In the genomic region with DNA sequence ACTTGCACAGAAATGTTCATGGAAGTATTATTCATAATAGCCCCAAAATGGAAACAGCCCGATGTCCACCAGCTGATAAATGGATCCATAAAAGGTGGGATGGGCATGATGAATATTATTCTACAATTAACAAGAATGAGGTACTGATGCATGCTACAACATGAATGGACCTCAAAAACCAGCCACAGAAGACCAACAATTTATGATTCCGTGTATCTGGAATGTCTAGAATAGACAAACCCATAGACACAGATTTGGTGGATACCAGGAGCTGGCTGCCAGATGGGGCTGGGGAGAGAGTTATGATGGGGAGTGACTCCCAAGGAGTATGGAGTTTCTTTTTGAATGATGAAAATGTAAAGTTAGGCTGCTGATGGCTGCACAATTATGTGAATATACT, we compare ENCODE assay signal across 15 cellular contexts. TPM values are rescaled to one million over a fixed set of nuclear protein-coding genes. Genes with fewer than 3 reads are reported as not detected.
DNase-seq lines count a peak whose midpoint lies in the region; ATAC-seq and TF ChIP-seq lines count a peak whose summit lies in the region.
"Had no signal": no experiment of that assay in that cellular context is flagged by ENCODE, and none has a peak within 500 bp of the region (broad histone marks: within the 10 kb centered on the region; RNA-seq: fewer than 3 reads in every experiment).

No MANE protein-coding gene starts in this region.

- 36% methylated on average over 2 of the region's 2 CpGs for WGBS in SK-N-SH (ENCODE audit: low lambda C conversion rate)
- WGBS in adrenal gland, 4 donors = 66 to 81% (median 69%) methylated on average over 2 of the region's 2 CpGs
- 74 to 84% (median 76%) methylated on average over 2 of the region's 2 CpGs for WGBS in stomach, 5 donors

- DNase-seq in SK-N-SH (no peak), adrenal gland (peak in 1 of 7 donors; percentile 13), left ventricle myocardium superior (peak; percentile 16), stomach (no peak), left lung (no peak), occipital lobe (lab: John Stamatoyannopoulos, UW) (no peak), AML-193 (lab: John Stamatoyannopoulos, UW) (no peak)
- DNase-seq: activated CD8-positive, alpha-beta memory T cell treated with anti-CD3 and anti-CD28 coated beads, Interleukin-2, amount 50 U/mL, for 4 hours; activated naive CD4-positive, alpha-beta T cell treated with anti-CD3 and anti-CD28 coated beads, Interleukin-2, amount 50 U/mL, for 16 hours; NCI-H1092; stimulated activated CD4-positive, alpha-beta T cell treated with anti-CD3 and anti-CD28 coated beads, Interleukin-4, amount 100 ng/mL, for 4 hours; WERI-Rb-1 had no signal

- ATAC-seq in SK-N-SH treated with all-trans-retinoic acid at 6 μM for 48 hours = no peak
- ATAC-seq in left ventricle myocardium superior = no peak
- ATAC-seq in left lung = no peak
- ATAC-seq: stimulated activated effector memory CD8-positive, alpha-beta T cell treated with anti-CD3 and anti-CD28 coated beads, Interleukin-12 subunit alpha, Interleukin-12 subunit beta, amount 100 ng/mL, for 72 hours had no signal

- POLR2A ChIA-PET in SK-N-SH (lab: Yijun Ruan, JAX) = no interaction called here

- H3K27ac ChIP-seq in SK-N-SH (ENCODE audit: low read depth in 2 of 2, low read length in 1 of 2) (peak overlapping the region in 1 of 2 experiments; percentile 100; a peak in 2 of 4 replicates), adrenal gland (peak overlapping the region in 4 of 5 donors; percentile 10 to 99 (median 62)), stomach (peak overlapping the region in 3 of 5 donors; percentile 58 to 93 (median 91)), left lung (peak overlapping the region in 1 of 2 donors; percentile 65)
- H3K27ac ChIP-seq: 22Rv1, WERI-Rb-1 had no signal

- H3K4me1 ChIP-seq in SK-N-SH (ENCODE audit: control insufficient read depth in 1 of 2, insufficient read depth in 2 of 2, low read depth in 1 of 2, low read length in 1 of 2) (peaks cover 15 to 34% of the 10 kb centered on the region in 2 experiments; a peak in 3 of 4 replicates), adrenal gland (replicated peaks in 1 of 2) (peaks cover 56 to 70% of the 10 kb centered on the region in 2 donors), stomach (peaks cover 31 to 77% (median 46%) of the 10 kb centered on the region in 4 donors), left lung (peaks cover 31 to 51% of the 10 kb centered on the region in 2 donors)

- H3K27me3 ChIP-seq in SK-N-SH (ENCODE audit: insufficient read depth) (no peaks in the 10 kb centered on the region), adrenal gland (no peaks in the 10 kb centered on the region), stomach (no peaks in the 10 kb centered on the region), left lung (no peaks in the 10 kb centered on the region)

- no peak for TF ChIP-seq CTCF in SK-N-SH (IDR thresholded peaks at IDR 0.05)
- no peak for TF ChIP-seq CTCF in adrenal gland (IDR thresholded peaks at IDR 0.05)
- no peak for TF ChIP-seq CTCF in stomach (IDR thresholded peaks at IDR 0.05)
- no peak for TF ChIP-seq CTCF in left lung (IDR thresholded peaks at IDR 0.05)

- H3F3A ChIP-seq in SK-N-SH (replicated peaks; ENCODE audit: insufficient read depth) = peaks cover 45% of the 10 kb centered on the region

- no peak for TF ChIP-seq EP300 in SK-N-SH (IDR thresholded peaks at IDR 0.05; ENCODE audit: borderline replicate concordance in 1 of 2, low read depth in 1 of 2, low read length in 1 of 2)
- TF ChIP-seq EP300 in stomach (IDR thresholded peaks at IDR 0.05) = no peak

- no peak overlapping the region for H3K9ac ChIP-seq in SK-N-SH

- no peak overlapping the region for H2AFZ ChIP-seq in SK-N-SH (ENCODE audit: low read depth)

- peaks cover 16% of the 10 kb centered on the region for H3K79me2 ChIP-seq in SK-N-SH (ENCODE audit: insufficient read depth)

- no peaks in the 10 kb centered on the region for H3K9me2 ChIP-seq in SK-N-SH

- no peak overlapping the region for H3K4me2 ChIP-seq in SK-N-SH

- TF ChIP-seq POLR2A in adrenal gland (IDR thresholded peaks at IDR 0.05) (no peak), stomach (IDR thresholded peaks at IDR 0.05) (no peak)

- no peaks in the 10 kb centered on the region for H3K9me3 ChIP-seq in SK-N-SH
- H3K9me3 ChIP-seq in adrenal gland (replicated peaks in 1 of 3) = no peaks in the 10 kb centered on the region
- no peaks in the 10 kb centered on the region for H3K9me3 ChIP-seq in stomach
- no peaks in the 10 kb centered on the region for H3K9me3 ChIP-seq in left lung

- no peaks in the 10 kb centered on the region for H4K20me1 ChIP-seq in SK-N-SH (ENCODE audit: insufficient read depth)

- intact Hi-C loops in adrenal gland (cut with DNase I) = loop anchor here in 1 of 2 donors (10.0 kb wide), 1 partner anchor 210 kb away; no protein-coding TSS in a partner anchor
- intact Hi-C loops in left ventricle myocardium superior (cut with micrococcal nuclease) = no loop called here
- intact Hi-C loops in stomach (cut with DNase I; ENCODE audit: low total_unique reads) = loop anchor here (5.0 kb wide), 1 partner anchor 98 kb away; no protein-coding TSS in a partner anchor
- intact Hi-C loops in left lung (cut with DNase I) = loop anchor here in 1 of 2 donors (5.0 kb wide), 1 partner anchor 203 kb away; no protein-coding TSS in a partner anchor

- no peak for TF ChIP-seq RAD21 in SK-N-SH (IDR thresholded peaks at IDR 0.05; ENCODE audit: low read length)

- CTCF ChIA-PET in SK-N-SH (lab: Yijun Ruan, JAX) = interaction anchor here (1.0 to 1.2 kb wide), 2 partner anchors 45 to 97 kb away, joined by 3 read pairs; no protein-coding TSS in a partner anchor

- no peaks in the 10 kb centered on the region for H3K36me3 ChIP-seq in SK-N-SH (replicated peaks in 1 of 2; ENCODE audit: control insufficient read depth in 1 of 2, insufficient read depth in 2 of 2, low read length in 1 of 2)
- peaks cover 0 to 5% of the 10 kb centered on the region in 2 donors for H3K36me3 ChIP-seq in adrenal gland (replicated peaks in 1 of 2)
- peaks cover 5 to 23% (median 13%) of the 10 kb centered on the region in 4 donors for H3K36me3 ChIP-seq in stomach
- H3K36me3 ChIP-seq in left lung = peaks cover 0 to 30% of the 10 kb centered on the region in 2 donors

- H3K4me3 ChIP-seq in SK-N-SH (ENCODE audit: low read depth in 2 of 2, low read length in 1 of 2) (no peak overlapping the region), adrenal gland (no peak overlapping the region), stomach (no peak overlapping the region), left lung (no peak overlapping the region)

TF ChIP-seq in SK-N-SH, 30 proteins besides CTCF, POLR2A, EP300 and RAD21 (continues in another document):
- TF ChIP-seq TCF12 (IDR thresholded peaks at IDR 0.05) = peak; percentile 68
- TF ChIP-seq NFIC (IDR thresholded peaks at IDR 0.05; ENCODE audit: borderline replicate concordance) = peak; percentile 33; the same call in 1 of the 2 replicates

RNA-seq across cellular contexts. Expression of a gene that starts 10.8 kb away (rescaled TPM):
- 25.0 and 33.9 TPM in 2 replicates for polyA plus RNA-seq in SK-N-SH (2012; rRNA removed)
- 11.8 and 23.1 TPM in 2 replicates for polyA plus RNA-seq in SK-N-SH (2012; cell fraction: cytosol; rRNA removed)
- 87.3 and 99.7 TPM in 2 replicates for polyA plus RNA-seq in SK-N-SH (2012; cell fraction: nucleus; rRNA removed)
- total RNA-seq in adrenal gland = 100 to 1,000 TPM in 1 of 8 donors, 10 to 100 TPM in 7; 44.9 to 115 (median 66.1) TPM
- polyA plus RNA-seq in adrenal gland = 10 to 100 TPM; 12.4 to 47.4 (median 39.5) TPM
- total RNA-seq in left ventricle myocardium superior = 8.3 TPM
- total RNA-seq in stomach = 10 to 100 TPM; 11.7 to 55.8 (median 22.9) TPM
- polyA plus RNA-seq in stomach = 10 to 100 TPM; 16.7 to 22.4 (median 19.9) TPM
- total RNA-seq in left lung = 10 to 100 TPM; 41.5 to 56.2 TPM
- 8.6 TPM for total RNA-seq in occipital lobe

RNA-seq across cellular contexts. Expression of a gene that starts 27.5 kb away (rescaled TPM):
- polyA plus RNA-seq in SK-N-SH (2012; rRNA removed) (1.2 and 1.3 TPM in 2 replicates), adrenal gland (1 to 10 TPM in 2 of 3 donors, under 1 TPM in 1; 0.22 to 7.6 (median 3.6) TPM), stomach (1 to 10 TPM; 2.7 to 4.8 (median 4.6) TPM)
- polyA plus RNA-seq in SK-N-SH (2012; cell fraction: cytosol; rRNA removed) = 0.49 and 0.83 TPM in 2 replicates
- polyA plus RNA-seq in SK-N-SH (2012; cell fraction: nucleus; rRNA removed) = 2.2 and 3.7 TPM in 2 replicates
- total RNA-seq in adrenal gland (1 to 10 TPM in 7 of 8 donors, under 1 TPM in 1; 0.60 to 3.0 (median 2.1) TPM), left ventricle myocardium superior (1.4 TPM), stomach (1 to 10 TPM in 1 of 5 donors, under 1 TPM in 1, not detected in 3; 0.55 to 1.8 TPM), left lung (1 to 10 TPM; 1.2 to 1.7 TPM), occipital lobe (0.62 TPM)

RNA-seq across cellular contexts. Expression of a gene that starts 36.7 kb away (rescaled TPM):
- 56.6 and 69.4 TPM in 2 replicates for polyA plus RNA-seq in SK-N-SH (2012; rRNA removed)
- polyA plus RNA-seq in SK-N-SH (2012; cell fraction: cytosol; rRNA removed) = 32.0 and 48.4 TPM in 2 replicates
- 145 and 151 TPM in 2 replicates for polyA plus RNA-seq in SK-N-SH (2012; cell fraction: nucleus; rRNA removed)
- total RNA-seq in adrenal gland = 100 to 1,000 TPM in 4 of 8 donors, 10 to 100 TPM in 4; 55.9 to 148 (median 91.8) TPM
- polyA plus RNA-seq in adrenal gland = 100 to 1,000 TPM in 2 of 3 donors, 10 to 100 TPM in 1; 65.5 to 192 (median 130) TPM
- 45.2 TPM for total RNA-seq in left ventricle myocardium superior
- total RNA-seq in stomach = 100 to 1,000 TPM in 1 of 5 donors, 10 to 100 TPM in 4; 15.6 to 127 (median 43.5) TPM
- 10 to 100 TPM; 79.6 to 93.4 (median 88.4) TPM for polyA plus RNA-seq in stomach
- total RNA-seq in left lung = 100 to 1,000 TPM in 1 of 2 donors, 10 to 100 TPM in 1; 66.5 to 116 TPM
- total RNA-seq in occipital lobe = 3.6 TPM

RNA-seq across cellular contexts. Expression of a gene that starts 41.7 kb away (rescaled TPM):
- polyA plus RNA-seq in SK-N-SH (2012; rRNA removed) (44.5 and 66.4 TPM in 2 replicates), adrenal gland (10 to 100 TPM; 46.0 to 95.0 (median 52.6) TPM), stomach (10 to 100 TPM; 39.1 to 83.4 (median 55.5) TPM)
- 33.1 and 41.8 TPM in 2 replicates for polyA plus RNA-seq in SK-N-SH (2012; cell fraction: cytosol; rRNA removed)
- polyA plus RNA-seq in SK-N-SH (2012; cell fraction: nucleus; rRNA removed) = 154 and 172 TPM in 2 replicates
- total RNA-seq in adrenal gland (10 to 100 TPM; 34.2 to 58.8 (median 47.1) TPM), left ventricle myocardium superior (72.3 TPM), stomach (100 to 1,000 TPM in 1 of 5 donors, 10 to 100 TPM in 4; 39.7 to 101 (median 62.5) TPM), left lung (10 to 100 TPM; 56.3 to 73.7 TPM), occipital lobe (25.1 TPM)

RNA-seq across cellular contexts. Expression of a gene that starts 52.3 kb away (rescaled TPM):
- 14.2 and 17.3 TPM in 2 replicates for polyA plus RNA-seq in SK-N-SH (2012; rRNA removed)
- 15.8 and 20.1 TPM in 2 replicates for polyA plus RNA-seq in SK-N-SH (2012; cell fraction: cytosol; rRNA removed)
- polyA plus RNA-seq in SK-N-SH (2012; cell fraction: nucleus; rRNA removed) = 23.6 and 31.7 TPM in 2 replicates
- total RNA-seq in adrenal gland = 1 to 10 TPM in 7 of 8 donors, not detected in 1; 1.2 to 2.3 (median 1.8) TPM
- polyA plus RNA-seq in adrenal gland = 1 to 10 TPM; 3.1 to 3.9 (median 3.5) TPM
- 3.1 TPM for total RNA-seq in left ventricle myocardium superior
- total RNA-seq in stomach = 1 to 10 TPM in 2 of 5 donors, under 1 TPM in 1, not detected in 2; 0.89 to 3.3 (median 2.4) TPM
- 1 to 10 TPM; 5.1 to 6.5 (median 5.2) TPM for polyA plus RNA-seq in stomach
- 1 to 10 TPM; 6.5 to 7.7 TPM for total RNA-seq in left lung
- 6.6 TPM for total RNA-seq in occipital lobe
